In genomic region chr12:118120579-118121363, GRCh38 we compare ENCODE assay signal across 8 cellular contexts. TPM values are rescaled to one million over a fixed set of nuclear protein-coding genes. Genes with fewer than 3 reads are reported as not detected.
A peak's percentile ranks its signal among the peaks of the same experiment; 100 is the strongest.
DNase-seq lines count a peak whose midpoint lies in the region; ATAC-seq and TF ChIP-seq lines count a peak whose summit lies in the region.

No MANE protein-coding gene starts in this region.

- no peak overlapping the region; the same call in 1 of the 2 replicates for H3K4me3 Mint-ChIP-seq in HFFc6
- no peak overlapping the region for H3K4me3 Mint-ChIP-seq in chondrocyte (ENCODE audit: unreplicated experiment)

- TF ChIP-seq CTCF in HFFc6 (IDR thresholded peaks at IDR 0.05) = peak; percentile 89
- peak; percentile 92 for TF ChIP-seq CTCF in chondrocyte (IDR thresholded peaks at IDR 0.05)

- ATAC-seq in activated CD4-positive, CD25-positive, alpha-beta regulatory T cell treated with anti-CD3 and anti-CD28 coated beads, Interleukin-2, amount 50 U/mL, for 24 hours = peak; percentile 55 to 73
- ATAC-seq in GM18519 (IDR thresholded peaks at IDR 0.05; ENCODE audit: low FRiP score, unreplicated experiment) = no peak

- H3K9me3 Mint-ChIP-seq in HFFc6 (no peaks in the 10 kb centered on the region), chondrocyte (ENCODE audit: low read depth) (no peaks in the 10 kb centered on the region)

- peak; percentile 69 for DNase-seq in Daoy (ENCODE audit: low read depth)
- peak; percentile 48 for DNase-seq in HFFc6
- peak; percentile 51 for DNase-seq in NCI-H2171 treated with DMSO at 0.1 percent for 48 hours (lab: John Stamatoyannopoulos, UW)
- no peak for DNase-seq in chondrocyte (ENCODE audit: low spot score)
- peak; percentile 71 for DNase-seq in kidney tubule cell (ENCODE audit: low spot score)
- peak; percentile 62 for DNase-seq in stimulated activated CD4-positive, alpha-beta T cell treated with anti-CD3 and anti-CD28 coated beads, Interleukin-4, amount 100 ng/mL, for 1 hour

- H3K27ac Mint-ChIP-seq in HFFc6 = peak overlapping the region; percentile 86
- peak overlapping the region; percentile 78 for H3K27ac Mint-ChIP-seq in chondrocyte (ENCODE audit: unreplicated experiment)

- H3K4me1 Mint-ChIP-seq in HFFc6 (ENCODE audit: low read depth) (peaks cover 19% of the 10 kb centered on the region), chondrocyte (ENCODE audit: low read depth) (peaks cover 12% of the 10 kb centered on the region)

- H3K36me3 Mint-ChIP-seq in HFFc6 (ENCODE audit: low read depth) = no peaks in the 10 kb centered on the region
- peaks cover 1% of the 10 kb centered on the region for H3K36me3 Mint-ChIP-seq in chondrocyte (ENCODE audit: low read depth)

- H3K27me3 Mint-ChIP-seq in HFFc6 (ENCODE audit: insufficient read depth) (no peaks in the 10 kb centered on the region; the same call in 1 of the 2 replicates), chondrocyte (ENCODE audit: low read depth) (no peaks in the 10 kb centered on the region)

RNA-seq across cellular contexts. Expression of gene PEBP1, which starts 15.2 kb away (rescaled TPM):
- total RNA-seq in Daoy (2014; rRNA removed; shearing (Covaris generic)) = 87.8 and 102 TPM in 2 replicates
- total RNA-seq in HFFc6 (2021; fragmentation: NEBNext Ultra II Directional; extraction: Animal tissue kit (Norgen Biotek cat#: 25700)) = 100 to 1,000 TPM; 178 to 263 (median 196) TPM
- total RNA-seq in chondrocyte = 134 to 153 TPM (median 138 TPM) in 3 replicates

RNA-seq across cellular contexts. Expression of gene VSIG10, which starts 17.0 kb away (rescaled TPM):
- 18.2 and 18.9 TPM in 2 replicates for total RNA-seq in Daoy (2014; rRNA removed; shearing (Covaris generic))
- total RNA-seq in HFFc6 (2021; fragmentation: NEBNext Ultra II Directional; extraction: Animal tissue kit (Norgen Biotek cat#: 25700)) = 10 to 100 TPM; 17.6 to 22.0 (median 21.1) TPM
- total RNA-seq in chondrocyte = 9.3 to 13.6 TPM (median 9.5 TPM) in 3 replicates

RNA-seq across cellular contexts. Expression of gene WSB2, which starts 59.8 kb away (rescaled TPM):
- 103 and 111 TPM in 2 replicates for total RNA-seq in Daoy (2014; rRNA removed; shearing (Covaris generic))
- 100 to 1,000 TPM; 140 to 168 (median 149) TPM for total RNA-seq in HFFc6 (2021; fragmentation: NEBNext Ultra II Directional; extraction: Animal tissue kit (Norgen Biotek cat#: 25700))
- total RNA-seq in chondrocyte = 86.7 to 129 TPM (median 124 TPM) in 3 replicates
